Comparison of ENCODE assay signal across 21 cellular contexts in genomic region chr12:114302117-114302516, GRCh38.
"Had no signal": no experiment of that assay in that cellular context is flagged by ENCODE, and none has a peak within 500 bp of the region (broad histone marks: within the 10 kb centered on the region; RNA-seq: fewer than 3 reads in every experiment).

No MANE protein-coding gene starts in this region.

- H3K4me3 ChIP-seq: esophagus squamous epithelium, hepatocyte, prostate gland, right lobe of liver, spleen, tibial artery had no signal

- H3K9me3 ChIP-seq: prostate gland, right lobe of liver had no signal

- H3K4me1 ChIP-seq: esophagus squamous epithelium, foreskin keratinocyte, parathyroid adenoma, prostate gland, right lobe of liver, spleen, tibial artery had no signal

- H3K9ac ChIP-seq: parathyroid adenoma had no signal

- H3K27ac ChIP-seq: esophagus squamous epithelium, foreskin keratinocyte, hepatocyte, parathyroid adenoma, prostate gland, right lobe of liver, spleen, tibial artery had no signal

- DNase-seq: cortex of kidney; effector memory CD8-positive, alpha-beta T cell; esophagus squamous epithelium; foreskin keratinocyte; head of caudate nucleus; kidney glomerular epithelial cell; mammary epithelial cell; natural killer cell; right lobe of liver; spleen; stimulated activated CD4-positive, alpha-beta T cell treated with anti-CD3 and anti-CD28 coated beads, Interleukin-15, amount 100 ng/mL, for 24 hours; stimulated activated CD4-positive, alpha-beta T cell treated with anti-CD3 and anti-CD28 coated beads, Interleukin-1b, Interleukin-23, amount 100 ng/mL, for 48 hours; stimulated activated CD4-positive, alpha-beta T cell treated with anti-CD3 and anti-CD28 coated beads, Interleukin-4, amount 100 ng/mL, for 24 hours; tibial artery had no signal

- H3K4me1 Mint-ChIP-seq: central memory CD8-positive, alpha-beta T cell; natural killer cell; stimulated activated memory B cell treated with anti-CD40 and anti-IgM and Interleukin-4, amounts not matched to agents 10 μg/mL and 1 μg/mL and 100 μg/mL, for 72 hours had no signal

- ATAC-seq: effector memory CD8-positive, alpha-beta T cell; foreskin keratinocyte; left lobe of liver; natural killer cell; right lobe of liver; stimulated activated memory B cell treated with anti-CD40 and anti-IgM and Interleukin-4, amounts not matched to agents 10 μg/mL and 1 μg/mL and 100 μg/mL, for 72 hours had no signal

- H3K4me2 ChIP-seq: hepatocyte had no signal

- H3K27ac Mint-ChIP-seq: effector memory CD8-positive, alpha-beta T cell; natural killer cell; stimulated activated memory B cell treated with anti-CD40 and anti-IgM and Interleukin-4, amounts not matched to agents 10 μg/mL and 1 μg/mL and 100 μg/mL, for 72 hours; stimulated activated naive CD8-positive, alpha-beta T cell treated with anti-CD3 and anti-CD28 coated beads, Interleukin-15, Interleukin-2, amounts not matched to agents 100 ng/mL and 50 ng/mL, for 24 hours had no signal

- H3K36me3 ChIP-seq: esophagus squamous epithelium, prostate gland, right lobe of liver, spleen, tibial artery had no signal

- H3K79me2 ChIP-seq: hepatocyte, parathyroid adenoma had no signal

- H3K36me3 Mint-ChIP-seq: natural killer cell; stimulated activated memory B cell treated with anti-CD40 and anti-IgM and Interleukin-4, amounts not matched to agents 10 μg/mL and 1 μg/mL and 100 μg/mL, for 72 hours had no signal

- H3K27me3 ChIP-seq: esophagus squamous epithelium, foreskin keratinocyte, hepatocyte, right lobe of liver had no signal

- H2AFZ ChIP-seq: hepatocyte, parathyroid adenoma had no signal

- H3K4me3 Mint-ChIP-seq: central memory CD8-positive, alpha-beta T cell; effector memory CD8-positive, alpha-beta T cell; natural killer cell; stimulated activated memory B cell treated with anti-CD40 and anti-IgM and Interleukin-4, amounts not matched to agents 10 μg/mL and 1 μg/mL and 100 μg/mL, for 72 hours; stimulated activated naive CD8-positive, alpha-beta T cell treated with anti-CD3 and anti-CD28 coated beads, Interleukin-15, Interleukin-2, amounts not matched to agents 100 ng/mL and 50 ng/mL, for 24 hours had no signal
